Comparison of ENCODE assay signal across 10 cellular contexts in genomic region chr16:31484048-31484447, GRCh38. TPM values are rescaled to one million over a fixed set of nuclear protein-coding genes. Genes with fewer than 3 reads are reported as not detected.
DNase-seq lines count a peak whose midpoint lies in the region; FAIRE-seq and TF ChIP-seq lines count a peak whose summit lies in the region.
"Not testable (repeated sequence)": the region's sequence is repeated elsewhere in the genome, so short reads cannot be mapped to it uniquely, and the experiment has no call there.
"Had no signal": no experiment of that assay in that cellular context is flagged by ENCODE, and none has a peak within 500 bp of the region (broad histone marks: within the 10 kb centered on the region; RNA-seq: fewer than 3 reads in every experiment).

No MANE protein-coding gene starts in this region.

- not testable (repeated sequence) for H2BK120ac ChIP-seq in neuronal stem cell (ENCODE audit: low read depth, low read length)

- H3K36me3 ChIP-seq in Caco-2 (ENCODE audit: control insufficient read depth, insufficient read depth, low read length); colonic mucosa; kidney (ENCODE audit: control insufficient read depth in 1 of 2, insufficient read depth in 2 of 2, low read length in 2 of 2); neuronal stem cell (replicated peaks in 1 of 2; ENCODE audit: control insufficient read depth in 2 of 2, insufficient read depth in 2 of 2, low read length in 2 of 2); spleen: not testable (repeated sequence)

- not testable (repeated sequence) for H2BK12ac ChIP-seq in neuronal stem cell (ENCODE audit: low read length)

- CTCF ChIA-PET in Caco-2 (lab: Charles Lee): not testable (repeated sequence)

- TF ChIP-seq CTCF in Caco-2 (IDR thresholded peaks at IDR 0.05; ENCODE audit: insufficient read depth in 1 of 2, low read depth in 1 of 2, low read length in 1 of 2, severe bottlenecking in 1 of 2, unreplicated experiment in 1 of 2); colonic mucosa (IDR thresholded peaks at IDR 0.05); kidney (IDR thresholded peaks at IDR 0.05; ENCODE audit: borderline replicate concordance, extremely low read depth, insufficient read depth); spleen (IDR thresholded peaks at IDR 0.05 in 8 of 11, conservative IDR thresholded peaks at IDR 0.05 in 3 of 11): not testable (repeated sequence)

- H3K4me1 ChIP-seq in Caco-2 (peaks cover 18% of the 10 kb centered on the region), kidney (ENCODE audit: control insufficient read depth in 1 of 2, insufficient read depth in 1 of 2, low read depth in 1 of 2, low read length in 2 of 2) (peaks cover 3 to 23% of the 10 kb centered on the region in 2 donors), neuronal stem cell (ENCODE audit: control insufficient read depth in 2 of 2, insufficient read depth in 1 of 2, low read depth in 1 of 2, low read length in 2 of 2) (peaks cover 4 to 11% of the 10 kb centered on the region in 2 donors), spleen (peaks cover 12 to 40% (median 28%) of the 10 kb centered on the region in 6 donors)
- not testable (repeated sequence) for H3K4me1 ChIP-seq in colonic mucosa

- WGBS in neuronal stem cell (ENCODE audit: extremely low coverage in 2 of 2, insufficient read length in 2 of 2, insufficient replicate concordance in 1 of 2), 2 donors: no CpG with 5 or more reads among the region's 4 CpGs
- WGBS in spleen, 5 donors: 85 to 98% (median 93%) methylated on average over 4 of the region's 4 CpGs

- H3K4me3 Mint-ChIP-seq in Caco-2 (ENCODE audit: unreplicated experiment): peak overlapping the region; percentile 67

- not testable (repeated sequence) for FAIRE-seq in kidney (lab: Jason Lieb, UNC)

- H2AK5ac ChIP-seq in neuronal stem cell (ENCODE audit: low read depth, low read length): not testable (repeated sequence)

- not testable (repeated sequence) for H3K27me3 Mint-ChIP-seq in Caco-2 (ENCODE audit: insufficient read depth, unreplicated experiment)

- not testable (repeated sequence) for H4K8ac ChIP-seq in neuronal stem cell (ENCODE audit: low read depth, low read length)

- not testable (repeated sequence) for H3K9ac ChIP-seq in colonic mucosa (ENCODE audit: low read depth in 2 of 2, low read length in 2 of 2); kidney (ENCODE audit: low read length in 2 of 2); neuronal stem cell (ENCODE audit: low read depth, low read length, poor library complexity)

- H2BK15ac ChIP-seq in neuronal stem cell (ENCODE audit: low read length): not testable (repeated sequence)

- H3K23ac ChIP-seq in neuronal stem cell (ENCODE audit: low read depth, low read length, poor library complexity): not testable (repeated sequence)

- H3K27ac ChIP-seq in colonic mucosa: peak overlapping the region; percentile 55
- peak overlapping the region in 1 of 2 donors; percentile 5 for H3K27ac ChIP-seq in kidney (ENCODE audit: low read depth in 2 of 2, low read length in 2 of 2)
- not testable (repeated sequence) for H3K27ac ChIP-seq in neuronal stem cell (replicated peaks; ENCODE audit: low read length); spleen

- not testable (repeated sequence) for DNase-seq in Caco-2; colonic mucosa; neuronal stem cell (ENCODE audit: low spot score)
- DNase-seq in kidney: peak; percentile 19
- DNase-seq in spleen: peak; percentile 44

- not testable (repeated sequence) for TF ChIP-seq POLR2A in spleen (IDR thresholded peaks at IDR 0.05)

- H2BK5ac ChIP-seq in neuronal stem cell (ENCODE audit: low read length): not testable (repeated sequence)

- not testable (repeated sequence) for BruUV-seq in Caco-2 (replicated peaks; lab: Mats Ljungman, UMichigan)

- POLR2A ChIA-PET in Caco-2 (lab: Charles Lee): interaction anchor here (0.7 kb wide), 1 partner anchor 24 kb away, joined by 3 read pairs; the partner anchor contains the start of gene RUSF1

- peaks cover 15% of the 10 kb centered on the region for H3K36me3 Mint-ChIP-seq in Caco-2 (ENCODE audit: insufficient read depth, unreplicated experiment)

- not testable (repeated sequence) for H3K14ac ChIP-seq in neuronal stem cell (ENCODE audit: low read length)

- H3K4ac ChIP-seq in neuronal stem cell (ENCODE audit: low read length): not testable (repeated sequence)

- not testable (repeated sequence) for H3K79me1 ChIP-seq in neuronal stem cell (ENCODE audit: low read depth, low read length)

- H3K9me3 Mint-ChIP-seq in Caco-2 (ENCODE audit: unreplicated experiment): not testable (repeated sequence)

- H3K27ac Mint-ChIP-seq in Caco-2 (ENCODE audit: unreplicated experiment): peak overlapping the region; percentile 89

- H3K9me3 ChIP-seq in Caco-2; colonic mucosa; kidney (ENCODE audit: control insufficient read depth in 1 of 2, low read length in 2 of 2); neuronal stem cell (replicated peaks in 1 of 2; ENCODE audit: control insufficient read depth in 2 of 2, insufficient read depth in 1 of 2, low read depth in 1 of 2, low read length in 2 of 2); spleen: not testable (repeated sequence)

- H3K4me1 Mint-ChIP-seq in Caco-2 (ENCODE audit: low read depth, unreplicated experiment): not testable (repeated sequence)

- peak overlapping the region; percentile 87 for H2AFZ ChIP-seq in neuronal stem cell (ENCODE audit: low read length)

- H3K4me2 ChIP-seq in neuronal stem cell (ENCODE audit: insufficient read depth, low read length, poor library complexity, severe bottlenecking): not testable (repeated sequence)

- not testable (repeated sequence) for H4K91ac ChIP-seq in neuronal stem cell (ENCODE audit: low read depth, low read length, poor library complexity)

- intact Hi-C loops in Caco-2 (cut with micrococcal nuclease; ENCODE audit: unreplicated experiment): loop anchor here (1.0 kb wide), 2 partner anchors 25 to 213 kb away; partner anchors contain the start of gene ARMC5
- intact Hi-C loops in colonic mucosa (cut with DNase I); kidney (cut with DNase I): not testable (repeated sequence)
- intact Hi-C loops in spleen (cut with DNase I; ENCODE audit: low total_unique reads): loop anchor here (10.0 kb wide), 1 partner anchor 231 kb away; a partner anchor contains a TSS

- H3K18ac ChIP-seq in neuronal stem cell (ENCODE audit: low read length): not testable (repeated sequence)

- H3K27me3 ChIP-seq in Caco-2 (replicated peaks; ENCODE audit: control insufficient read depth, insufficient read depth, low read length); colonic mucosa: not testable (repeated sequence)
- H3K27me3 ChIP-seq in neuronal stem cell (ENCODE audit: control insufficient read depth in 3 of 3, insufficient read depth in 3 of 3, low read depth in 1 of 3, low read length in 3 of 3) (peaks cover 15 to 71% (median 19%) of the 10 kb centered on the region in 3 experiments), spleen (replicated peaks in 1 of 7) (peaks cover 0 to 77% (median 12%) of the 10 kb centered on the region in 7 donors)

- H3K4me3 ChIP-seq in Caco-2 (ENCODE audit: low read depth, low read length); colonic mucosa; neuronal stem cell (ENCODE audit: low read length in 2 of 2); spleen: not testable (repeated sequence)
- peak overlapping the region; percentile 35 to 43 for H3K4me3 ChIP-seq in kidney (ENCODE audit: low read length in 2 of 2)

RNA-seq across cellular contexts. Expression of gene SLC5A2, which starts 1.1 kb away (rescaled TPM):
- total RNA-seq in Caco-2 (2022): 2.8 and 3.0 TPM in 2 replicates
- under 1 TPM; 0.20 to 0.21 TPM for total RNA-seq in colonic mucosa
- total RNA-seq in kidney: 4.8 TPM
- polyA plus RNA-seq in kidney (ENCODE audit: insufficient read depth, low read depth, low replicate concordance): 208 TPM
- not detected for polyA plus RNA-seq in neuronal stem cell (2013, experiment 1 of 2)
- not detected for polyA plus RNA-seq in neuronal stem cell (2013, experiment 2 of 2)
- total RNA-seq in spleen: 1 to 10 TPM in 1 of 7 donors, under 1 TPM in 3, not detected in 3; 0.17 to 1.2 (median 0.53) TPM
- polyA plus RNA-seq in spleen: 1 to 10 TPM; 1.3 to 2.3 (median 1.7) TPM
- total RNA-seq: A673, GM12878, GM23248 had no signal
- polyA plus RNA-seq: BJ had no signal

RNA-seq across cellular contexts. Expression of gene TGFB1I1, which starts 12.1 kb away (rescaled TPM):
- total RNA-seq in Caco-2 (2022) (9.3 and 10.0 TPM in 2 replicates), colonic mucosa (10 to 100 TPM; 10.9 to 34.2 TPM), kidney (54.4 TPM), spleen (10 to 100 TPM; 17.6 to 69.0 (median 36.4) TPM)
- polyA plus RNA-seq in kidney (ENCODE audit: insufficient read depth, low read depth, low replicate concordance) (27.5 TPM), spleen (10 to 100 TPM; 10.7 to 23.6 (median 13.5) TPM)
- 0.07 TPM for polyA plus RNA-seq in neuronal stem cell (2013, experiment 1 of 2)
- polyA plus RNA-seq in neuronal stem cell (2013, experiment 2 of 2): 0.21 TPM

RNA-seq across cellular contexts. Expression of gene RUSF1, which starts 24.1 kb away (rescaled TPM):
- total RNA-seq in Caco-2 (2022): 23.5 and 30.5 TPM in 2 replicates
- 10 to 100 TPM; 53.3 to 78.1 TPM for total RNA-seq in colonic mucosa
- total RNA-seq in kidney: 69.2 TPM
- 51.8 TPM for polyA plus RNA-seq in kidney (ENCODE audit: insufficient read depth, low read depth, low replicate concordance)
- polyA plus RNA-seq in neuronal stem cell (2013, experiment 1 of 2): 35.6 TPM
- 36.0 TPM for polyA plus RNA-seq in neuronal stem cell (2013, experiment 2 of 2)
- total RNA-seq in spleen: 10 to 100 TPM; 43.1 to 73.3 (median 51.4) TPM
- polyA plus RNA-seq in spleen: 10 to 100 TPM; 36.6 to 64.8 (median 42.6) TPM

RNA-seq across cellular contexts. Expression of gene ARMC5, which starts 24.7 kb away (rescaled TPM):
- total RNA-seq in Caco-2 (2022): 9.7 and 10.2 TPM in 2 replicates
- total RNA-seq in colonic mucosa: 10 to 100 TPM in 1 of 2 donors, 1 to 10 TPM in 1; 5.5 to 13.2 TPM
- 9.6 TPM for total RNA-seq in kidney
- 10.9 TPM for polyA plus RNA-seq in kidney (ENCODE audit: insufficient read depth, low read depth, low replicate concordance)
- polyA plus RNA-seq in neuronal stem cell (2013, experiment 1 of 2): 6.0 TPM
- polyA plus RNA-seq in neuronal stem cell (2013, experiment 2 of 2): 5.6 TPM
- 10 to 100 TPM in 6 of 7 donors, 1 to 10 TPM in 1; 9.2 to 13.9 (median 11.7) TPM for total RNA-seq in spleen
- 10 to 100 TPM in 2 of 3 donors, 1 to 10 TPM in 1; 8.8 to 23.5 (median 16.2) TPM for polyA plus RNA-seq in spleen

RNA-seq across cellular contexts. Expression of gene ZNF843, which starts 41.5 kb away (rescaled TPM):
- total RNA-seq in Caco-2 (2022) (0.09 and 0.30 TPM in 2 replicates), colonic mucosa (under 1 TPM; 0.17 to 0.45 TPM), kidney (1.4 TPM), spleen (1 to 10 TPM in 2 of 7 donors, under 1 TPM in 5; 0.52 to 1.7 (median 0.69) TPM)
- polyA plus RNA-seq in kidney (ENCODE audit: insufficient read depth, low read depth, low replicate concordance) (0.67 TPM), spleen (under 1 TPM; 0.10 to 0.15 (median 0.12) TPM)
- polyA plus RNA-seq in neuronal stem cell (2013, experiment 1 of 2): 1.4 TPM
- 1.3 TPM for polyA plus RNA-seq in neuronal stem cell (2013, experiment 2 of 2)
- polyA plus RNA-seq: CD4-positive, alpha-beta memory T cell had no signal
